Comparison of ENCODE assay signal across 22 cellular contexts in the genomic region with DNA sequence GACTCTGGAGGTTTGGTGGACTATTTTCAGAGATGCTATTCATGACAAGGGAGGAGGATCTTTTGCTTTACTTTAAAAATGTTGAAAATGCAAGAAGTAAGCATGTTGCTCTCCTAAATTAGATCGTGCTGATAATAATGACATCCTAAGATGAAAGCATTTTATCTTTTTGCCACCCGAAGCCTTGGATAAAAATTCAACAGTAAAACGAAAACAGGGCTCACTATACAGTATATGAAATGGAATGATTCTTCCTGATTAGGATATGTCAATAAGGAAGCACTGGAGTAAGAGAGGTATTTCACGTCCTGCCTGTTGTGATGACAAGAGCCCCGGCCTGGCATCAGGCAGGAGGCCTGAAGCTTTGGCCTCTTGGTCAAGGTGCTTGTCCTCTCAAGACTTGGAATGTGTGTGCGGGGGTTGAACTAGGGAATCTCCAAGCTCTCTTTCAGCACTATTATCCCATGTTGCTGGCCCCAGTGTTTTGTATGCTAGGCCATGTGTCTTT.
"Had no signal": no experiment of that assay in that cellular context is flagged by ENCODE, and none has a peak within 500 bp of the region (broad histone marks: within the 10 kb centered on the region; RNA-seq: fewer than 3 reads in every experiment).

No MANE protein-coding gene starts in this region.

- H3K27ac Mint-ChIP-seq: endodermal cell; immature natural killer cell; memory B cell; naive B cell; stimulated activated naive B cell treated with anti-CD40 and anti-IgM and Interleukin-4, amounts not matched to agents 10 μg/mL and 1 μg/mL and 100 μg/mL, for 72 hours; stimulated activated naive CD8-positive, alpha-beta T cell treated with anti-CD3 and anti-CD28 coated beads, Interleukin-15, amount 100 ng/mL, for 72 hours had no signal

- H3K27ac ChIP-seq: coronary artery, foreskin keratinocyte, left ventricle myocardium inferior, lower lobe of right lung, parathyroid adenoma, psoas muscle, sigmoid colon, skin epidermis, testis, tibial nerve had no signal

- H3K4me3 Mint-ChIP-seq: endodermal cell; immature natural killer cell; memory B cell; naive B cell; nephron; stimulated activated naive B cell treated with anti-CD40 and anti-IgM and Interleukin-4, amounts not matched to agents 10 μg/mL and 1 μg/mL and 100 μg/mL, for 72 hours; stimulated activated naive CD8-positive, alpha-beta T cell treated with anti-CD3 and anti-CD28 coated beads, Interleukin-15, amount 100 ng/mL, for 72 hours had no signal

- DNase-seq: effector CD4-positive, alpha-beta T cell; endodermal cell; erythroblast; foreskin keratinocyte; immature natural killer cell; left ventricle myocardium inferior; lower lobe of right lung; midbrain; naive B cell; psoas muscle; sigmoid colon; stimulated activated CD4-positive, alpha-beta T cell treated with anti-CD3 and anti-CD28 coated beads, Interleukin-2, amount 100 ng/mL, for 24 hours; stimulated activated CD4-positive, alpha-beta T cell treated with anti-CD3 and anti-CD28 coated beads, Interleukin-4, amount 100 ng/mL, for 4 hours; stimulated activated naive B cell treated with anti-CD40 and anti-IgM and Interleukin-4, amounts not matched to agents 10 μg/mL and 1 μg/mL and 100 μg/mL, for 72 hours; stimulated activated naive CD8-positive, alpha-beta T cell treated with anti-CD3 and anti-CD28 coated beads, Interleukin-15, amount 100 ng/mL, for 72 hours; testis had no signal

- H3K4me1 Mint-ChIP-seq: endodermal cell; immature natural killer cell; memory B cell; naive B cell; stimulated activated naive B cell treated with anti-CD40 and anti-IgM and Interleukin-4, amounts not matched to agents 10 μg/mL and 1 μg/mL and 100 μg/mL, for 72 hours; stimulated activated naive CD8-positive, alpha-beta T cell treated with anti-CD3 and anti-CD28 coated beads, Interleukin-15, amount 100 ng/mL, for 72 hours had no signal

- H3K36me3 Mint-ChIP-seq: immature natural killer cell; memory B cell; naive B cell; stimulated activated naive B cell treated with anti-CD40 and anti-IgM and Interleukin-4, amounts not matched to agents 10 μg/mL and 1 μg/mL and 100 μg/mL, for 72 hours had no signal

- H3K9me3 Mint-ChIP-seq: endodermal cell, nephron had no signal

- H3K27me3 ChIP-seq: sigmoid colon, testis had no signal

- H3K4me1 ChIP-seq: foreskin keratinocyte, left ventricle myocardium inferior, lower lobe of right lung, parathyroid adenoma, psoas muscle, sigmoid colon, testis, tibial nerve had no signal

- H3K9me3 ChIP-seq: left ventricle myocardium inferior, lower lobe of right lung, psoas muscle, sigmoid colon, testis, tibial nerve had no signal

- H3K4me3 ChIP-seq: coronary artery, left ventricle myocardium inferior, lower lobe of right lung, psoas muscle, sigmoid colon, skin epidermis, testis, tibial nerve had no signal

- ATAC-seq: foreskin keratinocyte; lower lobe of right lung; psoas muscle; stimulated activated naive B cell treated with anti-CD40 and anti-IgM and Interleukin-4, amounts not matched to agents 10 μg/mL and 1 μg/mL and 100 μg/mL, for 72 hours; stimulated activated naive CD8-positive, alpha-beta T cell treated with anti-CD3 and anti-CD28 coated beads, Interleukin-15, amount 100 ng/mL, for 72 hours had no signal

- H3K36me3 ChIP-seq: left ventricle myocardium inferior, lower lobe of right lung, sigmoid colon, tibial nerve had no signal
